Comparison of ENCODE assay signal across 28 cellular contexts in genomic region chr10:1527951-1528350, GRCh38.
"Had no signal": no experiment of that assay in that cellular context is flagged by ENCODE, and none has a peak within 500 bp of the region (broad histone marks: within the 10 kb centered on the region; RNA-seq: fewer than 3 reads in every experiment).

No MANE protein-coding gene starts in this region.

- H3K9me3 ChIP-seq: colonic mucosa, gastrocnemius medialis, heart left ventricle, left lung, pancreas, spleen, testis, tibial artery, uterus had no signal

- FAIRE-seq: pancreas had no signal

- ATAC-seq: esophagus mucosa; gastrocnemius medialis; heart left ventricle; left cardiac atrium; left lung; naive thymus-derived CD8-positive, alpha-beta T cell; pancreas; stimulated activated memory B cell treated with anti-CD40 and anti-IgM and Interleukin-4, amounts not matched to agents 10 μg/mL and 1 μg/mL and 100 μg/mL, for 72 hours; stimulated activated naive CD8-positive, alpha-beta T cell treated with anti-CD3 and anti-CD28 coated beads, Interleukin-15, Interleukin-2, amounts not matched to agents 100 U/mL and 50 U/mL, for 24 hours had no signal

- H3K4me2 ChIP-seq: hepatocyte had no signal

- DNase-seq: colonic mucosa; effector CD8-positive, alpha-beta T cell; endodermal cell; foreskin fibroblast; gastrocnemius medialis; heart left ventricle; left cardiac atrium; left lung; mesendoderm; naive thymus-derived CD8-positive, alpha-beta T cell; nephron progenitor cell; occipital lobe; pancreas; spleen; stimulated activated CD4-positive, alpha-beta T cell treated with anti-CD3 and anti-CD28 coated beads, Interleukin-4, amount 100 ng/mL, for 4 hours; stimulated activated naive CD8-positive, alpha-beta T cell treated with anti-CD3 and anti-CD28 coated beads, Interleukin-15, Interleukin-2, amounts not matched to agents 100 U/mL and 50 U/mL, for 24 hours; substantia nigra; testis; uterus had no signal

- H3K79me2 ChIP-seq: hepatocyte had no signal

- H2AFZ ChIP-seq: hepatocyte had no signal

- H3K4me3 ChIP-seq: colonic mucosa, gastrocnemius medialis, heart left ventricle, hepatocyte, left lung, pancreas, skin epidermis, spleen, testis, tibial artery, uterus had no signal

- H3K36me3 Mint-ChIP-seq: naive thymus-derived CD8-positive, alpha-beta T cell; stimulated activated memory B cell treated with anti-CD40 and anti-IgM and Interleukin-4, amounts not matched to agents 10 μg/mL and 1 μg/mL and 100 μg/mL, for 72 hours; type B pancreatic cell had no signal

- H3K4me1 ChIP-seq: colonic mucosa, gastrocnemius medialis, heart left ventricle, left lung, pancreas, spleen, testis, tibial artery, uterus had no signal

- H3K4me3 Mint-ChIP-seq: dendritic cell treated with granulocyte-macrophage colony-stimulating factor and Interleukin-4, amounts not matched to agents 40 ng/mL and 50 ng/mL, for 4 days; endodermal cell; naive thymus-derived CD8-positive, alpha-beta T cell; nephron progenitor cell; stimulated activated memory B cell treated with anti-CD40 and anti-IgM and Interleukin-4, amounts not matched to agents 10 μg/mL and 1 μg/mL and 100 μg/mL, for 72 hours; type B pancreatic cell had no signal

- H3K27ac ChIP-seq: colonic mucosa, epithelial cell of prostate, gastrocnemius medialis, heart left ventricle, hepatocyte, left lung, pancreas, skin epidermis, spleen, testis, tibial artery, uterus had no signal

- H3K27me3 ChIP-seq: colonic mucosa, gastrocnemius medialis, hepatocyte, pancreas, testis, uterus had no signal

- H3K27me3 Mint-ChIP-seq: dendritic cell treated with granulocyte-macrophage colony-stimulating factor and Interleukin-4, amounts not matched to agents 40 ng/mL and 50 ng/mL, for 4 days had no signal

- H3K9me3 Mint-ChIP-seq: dendritic cell treated with granulocyte-macrophage colony-stimulating factor and Interleukin-4, amounts not matched to agents 40 ng/mL and 50 ng/mL, for 4 days; endodermal cell; nephron progenitor cell; type B pancreatic cell had no signal

- H3K27ac Mint-ChIP-seq: dendritic cell treated with granulocyte-macrophage colony-stimulating factor and Interleukin-4, amounts not matched to agents 40 ng/mL and 50 ng/mL, for 4 days; endodermal cell; naive thymus-derived CD8-positive, alpha-beta T cell; nephron progenitor cell; progenitor cell of endocrine pancreas; stimulated activated memory B cell treated with anti-CD40 and anti-IgM and Interleukin-4, amounts not matched to agents 10 μg/mL and 1 μg/mL and 100 μg/mL, for 72 hours; type B pancreatic cell had no signal

- H3K36me3 ChIP-seq: colonic mucosa, gastrocnemius medialis, heart left ventricle, left lung, pancreas, spleen, tibial artery, uterus had no signal
